In the genomic region with DNA sequence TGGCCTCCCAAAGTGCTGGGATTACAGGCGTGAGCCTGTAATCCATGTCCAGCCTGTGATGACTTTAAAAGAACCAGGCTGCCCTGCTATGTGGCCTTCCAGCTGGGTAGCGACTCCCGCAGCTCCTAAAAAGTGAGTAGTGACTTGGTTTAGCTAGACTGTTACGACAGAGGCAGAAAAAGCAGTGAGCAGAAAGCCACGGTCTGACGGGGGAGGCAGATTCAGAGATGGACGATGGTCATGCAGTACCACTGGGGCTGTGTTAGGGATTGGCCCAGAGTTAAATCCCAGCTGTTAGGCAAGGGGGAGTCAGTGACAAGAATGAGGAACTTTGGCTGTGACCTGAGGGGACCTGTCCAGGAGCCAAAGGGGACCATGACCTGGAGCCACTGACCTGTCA, we compare ENCODE assay signal across 21 cellular contexts.
"Had no signal": no experiment of that assay in that cellular context is flagged by ENCODE, and none has a peak within 500 bp of the region (broad histone marks: within the 10 kb centered on the region; RNA-seq: fewer than 3 reads in every experiment).

No MANE protein-coding gene starts in this region.

- H3K27me3 ChIP-seq: dorsolateral prefrontal cortex, pancreas, spleen, testis, upper lobe of left lung, uterus had no signal

- H3K4me3 ChIP-seq: dorsolateral prefrontal cortex, lower lobe of right lung, mucosa of descending colon, pancreas, skin epidermis, spleen, testis, tibial artery, upper lobe of left lung, uterus had no signal

- H3K27ac ChIP-seq: dorsolateral prefrontal cortex, lower lobe of right lung, neutrophil, pancreas, skin epidermis, spleen, testis, tibial artery, upper lobe of left lung, uterus had no signal

- FAIRE-seq: colon, frontal cortex, pancreas had no signal

- H3K9me3 ChIP-seq: lower lobe of right lung, mucosa of descending colon, neutrophil, pancreas, spleen, testis, tibial artery, upper lobe of left lung, uterus had no signal

- H3K36me3 ChIP-seq: uterus had no signal

- DNase-seq: dorsolateral prefrontal cortex; effector CD4-positive, alpha-beta T cell; left ventricle myocardium superior; lower lobe of right lung; mucosa of descending colon; naive B cell; pancreas; spleen; stimulated activated CD4-positive, alpha-beta T cell treated with anti-CD3 and anti-CD28 coated beads, Interleukin-4, amount 100 ng/mL, for 4 hours; stimulated activated naive CD8-positive, alpha-beta T cell treated with anti-CD3 and anti-CD28 coated beads, Interleukin-15, Interleukin-2, amounts not matched to agents 100 U/mL and 50 U/mL, for 24 hours; substantia nigra; testis; tibial artery; upper lobe of left lung; uterus had no signal

- ATAC-seq: left ventricle myocardium superior; lower lobe of right lung; mucosa of descending colon; natural killer cell treated with Interleukin-12 subunit alpha and Interleukin-12 subunit beta and Interleukin-15 and Interleukin-18, amount 100 ng/mL, for 72 hours; pancreas; stimulated activated memory B cell treated with anti-CD40 and anti-IgM and Interleukin-4, amounts not matched to agents 10 μg/mL and 1 μg/mL and 100 μg/mL, for 72 hours; stimulated activated naive CD8-positive, alpha-beta T cell treated with anti-CD3 and anti-CD28 coated beads, Interleukin-15, Interleukin-2, amounts not matched to agents 100 U/mL and 50 U/mL, for 24 hours had no signal
